In the genomic region with DNA sequence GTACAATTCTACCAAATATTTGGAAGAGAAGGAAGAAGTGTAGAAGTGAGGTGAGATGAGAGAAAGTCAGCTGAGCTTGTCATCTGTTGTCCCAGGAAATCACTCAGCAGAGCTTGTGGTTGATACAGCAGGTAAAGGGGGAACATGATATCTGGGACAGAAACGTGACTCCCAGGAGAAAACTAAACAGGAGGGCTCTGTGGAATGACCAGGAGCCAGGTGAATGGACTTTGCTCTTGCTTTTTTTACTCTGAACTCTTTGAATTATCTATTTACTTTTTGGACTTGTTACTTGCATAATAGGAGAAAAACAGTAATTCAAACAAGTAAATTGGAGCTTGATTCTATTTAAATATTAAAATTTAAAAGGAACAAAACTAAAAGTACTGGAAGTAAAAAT, we compare ENCODE assay signal across 1 cellular context.
A peak's percentile ranks its signal among the peaks of the same experiment; 100 is the strongest.
TF ChIP-seq lines count a peak whose summit lies in the region.

No MANE protein-coding gene starts in this region.

TF ChIP-seq in HepG2, 621 proteins besides CTCF, POLR2A, EP300 and RAD21 (continued from another document and continues in another):
- TF ChIP-seq ZBTB46 (CRISPR knock-in tag; IDR thresholded peaks at IDR 0.05; ENCODE audit: borderline replicate concordance), result no peak
- TF ChIP-seq ZFP36L2 (CRISPR knock-in tag; IDR thresholded peaks at IDR 0.05), result no peak
- TF ChIP-seq ZBTB37 (CRISPR knock-in tag; IDR thresholded peaks at IDR 0.05), result no peak
- TF ChIP-seq ZNF33B (CRISPR knock-in tag; IDR thresholded peaks at IDR 0.05), result no peak
- TF ChIP-seq ZFP62 (CRISPR knock-in tag; IDR thresholded peaks at IDR 0.05), result no peak
- TF ChIP-seq HOXA5 (CRISPR knock-in tag; IDR thresholded peaks at IDR 0.05), result no peak
- no peak for TF ChIP-seq MIXL1 (CRISPR knock-in tag; IDR thresholded peaks at IDR 0.05)
- no peak for TF ChIP-seq ZNF253 (CRISPR knock-in tag; IDR thresholded peaks at IDR 0.05; ENCODE audit: borderline replicate concordance)
- TF ChIP-seq ZNF780A (CRISPR knock-in tag; IDR thresholded peaks at IDR 0.05), result no peak
- TF ChIP-seq, protein P1, sequence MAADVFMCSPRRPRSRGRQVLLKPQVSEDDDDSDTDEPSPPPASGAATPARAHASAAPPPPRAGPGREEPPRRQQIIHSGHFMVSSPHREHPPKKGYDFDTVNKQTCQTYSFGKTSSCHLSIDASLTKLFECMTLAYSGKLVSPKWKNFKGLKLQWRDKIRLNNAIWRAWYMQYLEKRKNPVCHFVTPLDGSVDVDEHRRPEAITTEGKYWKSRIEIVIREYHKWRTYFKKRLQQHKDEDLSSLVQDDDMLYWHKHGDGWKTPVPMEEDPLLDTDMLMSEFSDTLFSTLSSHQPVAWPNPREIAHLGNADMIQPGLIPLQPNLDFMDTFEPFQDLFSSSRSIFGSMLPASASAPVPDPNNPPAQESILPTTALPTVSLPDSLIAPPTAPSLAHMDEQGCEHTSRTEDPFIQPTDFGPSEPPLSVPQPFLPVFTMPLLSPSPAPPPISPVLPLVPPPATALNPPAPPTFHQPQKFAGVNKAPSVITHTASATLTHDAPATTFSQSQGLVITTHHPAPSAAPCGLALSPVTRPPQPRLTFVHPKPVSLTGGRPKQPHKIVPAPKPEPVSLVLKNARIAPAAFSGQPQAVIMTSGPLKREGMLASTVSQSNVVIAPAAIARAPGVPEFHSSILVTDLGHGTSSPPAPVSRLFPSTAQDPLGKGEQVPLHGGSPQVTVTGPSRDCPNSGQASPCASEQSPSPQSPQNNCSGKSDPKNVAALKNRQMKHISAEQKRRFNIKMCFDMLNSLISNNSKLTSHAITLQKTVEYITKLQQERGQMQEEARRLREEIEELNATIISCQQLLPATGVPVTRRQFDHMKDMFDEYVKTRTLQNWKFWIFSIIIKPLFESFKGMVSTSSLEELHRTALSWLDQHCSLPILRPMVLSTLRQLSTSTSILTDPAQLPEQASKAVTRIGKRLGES (CRISPR knock-in tag; IDR thresholded peaks at IDR 0.05; ENCODE audit: borderline replicate concordance), result no peak
- TF ChIP-seq MYNN (CRISPR knock-in tag; IDR thresholded peaks at IDR 0.05; ENCODE audit: low read depth), result no peak
- no peak for TF ChIP-seq RFX3 (CRISPR knock-in tag; IDR thresholded peaks at IDR 0.05)
- TF ChIP-seq ZBTB7A (CRISPR knock-in tag; IDR thresholded peaks at IDR 0.05), result no peak
- no peak for TF ChIP-seq ZNF691 (CRISPR knock-in tag; IDR thresholded peaks at IDR 0.05; ENCODE audit: borderline replicate concordance, low read depth)
- TF ChIP-seq U2AF2 (IDR thresholded peaks at IDR 0.05; ENCODE audit: low read depth, low read length), result no peak
- 0 out of 2 replicates have a peak, but pooled peaks have one; percentile 48 for TF ChIP-seq MEF2D (CRISPR knock-in tag; IDR thresholded peaks at IDR 0.05)
- no peak for TF ChIP-seq ZFP90 (CRISPR knock-in tag; IDR thresholded peaks at IDR 0.05; ENCODE audit: borderline replicate concordance)
- no peak for TF ChIP-seq RARG (CRISPR knock-in tag; IDR thresholded peaks at IDR 0.05; ENCODE audit: low read depth)
- peak; percentile 48; the same call in 1 of the 2 replicates for TF ChIP-seq POGZ (CRISPR knock-in tag; IDR thresholded peaks at IDR 0.05)
- no peak for TF ChIP-seq ZFY (CRISPR knock-in tag; IDR thresholded peaks at IDR 0.05)
- no peak for TF ChIP-seq ZMAT3 (CRISPR knock-in tag; conservative IDR thresholded peaks at IDR 0.05)
- TF ChIP-seq ZFP37 (CRISPR knock-in tag; IDR thresholded peaks at IDR 0.05; ENCODE audit: borderline replicate concordance), result no peak
- TF ChIP-seq ZNF746 (CRISPR knock-in tag; IDR thresholded peaks at IDR 0.05), result no peak
- no peak for TF ChIP-seq MLLT10 (CRISPR knock-in tag; IDR thresholded peaks at IDR 0.05)
- TF ChIP-seq ZNF75D (CRISPR knock-in tag; IDR thresholded peaks at IDR 0.05; ENCODE audit: borderline replicate concordance), result no peak
- no peak for TF ChIP-seq HOXA9 (CRISPR knock-in tag; IDR thresholded peaks at IDR 0.05; ENCODE audit: borderline replicate concordance)
- no peak for TF ChIP-seq ZNF792 (CRISPR knock-in tag; IDR thresholded peaks at IDR 0.05)
- TF ChIP-seq U2AF1 (optimal IDR thresholded peaks at IDR 0.05; ENCODE audit: low read depth, low read length), result no peak
- TF ChIP-seq ZNF766 (CRISPR knock-in tag; IDR thresholded peaks at IDR 0.05; ENCODE audit: borderline replicate concordance), result no peak
- TF ChIP-seq KLF9 (CRISPR knock-in tag; IDR thresholded peaks at IDR 0.05; ENCODE audit: low read depth), result no peak
- no peak for TF ChIP-seq RBAK (CRISPR knock-in tag; IDR thresholded peaks at IDR 0.05)
- TF ChIP-seq ZNF30 (CRISPR knock-in tag; IDR thresholded peaks at IDR 0.05), result no peak
- TF ChIP-seq, protein P2, sequence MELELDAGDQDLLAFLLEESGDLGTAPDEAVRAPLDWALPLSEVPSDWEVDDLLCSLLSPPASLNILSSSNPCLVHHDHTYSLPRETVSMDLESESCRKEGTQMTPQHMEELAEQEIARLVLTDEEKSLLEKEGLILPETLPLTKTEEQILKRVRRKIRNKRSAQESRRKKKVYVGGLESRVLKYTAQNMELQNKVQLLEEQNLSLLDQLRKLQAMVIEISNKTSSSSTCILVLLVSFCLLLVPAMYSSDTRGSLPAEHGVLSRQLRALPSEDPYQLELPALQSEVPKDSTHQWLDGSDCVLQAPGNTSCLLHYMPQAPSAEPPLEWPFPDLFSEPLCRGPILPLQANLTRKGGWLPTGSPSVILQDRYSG (CRISPR knock-in tag; IDR thresholded peaks at IDR 0.05), result no peak
- TF ChIP-seq MAFF (IDR thresholded peaks at IDR 0.05; ENCODE audit: low read depth, low read length), result no peak
- TF ChIP-seq, protein P3, sequence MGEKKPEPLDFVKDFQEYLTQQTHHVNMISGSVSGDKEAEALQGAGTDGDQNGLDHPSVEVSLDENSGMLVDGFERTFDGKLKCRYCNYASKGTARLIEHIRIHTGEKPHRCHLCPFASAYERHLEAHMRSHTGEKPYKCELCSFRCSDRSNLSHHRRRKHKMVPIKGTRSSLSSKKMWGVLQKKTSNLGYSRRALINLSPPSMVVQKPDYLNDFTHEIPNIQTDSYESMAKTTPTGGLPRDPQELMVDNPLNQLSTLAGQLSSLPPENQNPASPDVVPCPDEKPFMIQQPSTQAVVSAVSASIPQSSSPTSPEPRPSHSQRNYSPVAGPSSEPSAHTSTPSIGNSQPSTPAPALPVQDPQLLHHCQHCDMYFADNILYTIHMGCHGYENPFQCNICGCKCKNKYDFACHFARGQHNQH (CRISPR knock-in tag; IDR thresholded peaks at IDR 0.05), result no peak
- TF ChIP-seq ZNF251 (CRISPR knock-in tag; IDR thresholded peaks at IDR 0.05), result no peak
- TF ChIP-seq HDAC2 (CRISPR knock-in tag; IDR thresholded peaks at IDR 0.05), result peak; percentile 50; the same call in 1 of the 2 replicates
- no peak for TF ChIP-seq NFKB2 (CRISPR knock-in tag; IDR thresholded peaks at IDR 0.05; ENCODE audit: borderline replicate concordance)
- no peak for TF ChIP-seq SOX13 (IDR thresholded peaks at IDR 0.05)
- TF ChIP-seq SOX13 (CRISPR knock-in tag; conservative IDR thresholded peaks at IDR 0.05 in 1 of 2, IDR thresholded peaks at IDR 0.05 in 1 of 2), result peak in 1 of 2 experiments; percentile 62; a peak in 1 of 4 replicates
- no peak for TF ChIP-seq ZNF101 (CRISPR knock-in tag; IDR thresholded peaks at IDR 0.05; ENCODE audit: borderline replicate concordance, low read depth)
- TF ChIP-seq MTA3 (CRISPR knock-in tag; IDR thresholded peaks at IDR 0.05), result no peak
- TF ChIP-seq MYC (CRISPR knock-in tag; IDR thresholded peaks at IDR 0.05; ENCODE audit: borderline replicate concordance), result no peak
- TF ChIP-seq CREBL2 (CRISPR knock-in tag; IDR thresholded peaks at IDR 0.05; ENCODE audit: borderline replicate concordance), result no peak
- no peak for TF ChIP-seq SSRP1 (CRISPR knock-in tag; IDR thresholded peaks at IDR 0.05)
- no peak for TF ChIP-seq ZNF549 (CRISPR knock-in tag; IDR thresholded peaks at IDR 0.05)
- no peak for TF ChIP-seq ZNF136 (CRISPR knock-in tag; IDR thresholded peaks at IDR 0.05; ENCODE audit: low read depth)
- no peak for TF ChIP-seq AFF4 (CRISPR knock-in tag; IDR thresholded peaks at IDR 0.05)
- no peak for TF ChIP-seq THAP9 (CRISPR knock-in tag; IDR thresholded peaks at IDR 0.05; ENCODE audit: borderline replicate concordance)
- no peak for TF ChIP-seq ZNF543 (CRISPR knock-in tag; IDR thresholded peaks at IDR 0.05)
